17 cellular contexts compared by ENCODE assay signal in the genomic region with DNA sequence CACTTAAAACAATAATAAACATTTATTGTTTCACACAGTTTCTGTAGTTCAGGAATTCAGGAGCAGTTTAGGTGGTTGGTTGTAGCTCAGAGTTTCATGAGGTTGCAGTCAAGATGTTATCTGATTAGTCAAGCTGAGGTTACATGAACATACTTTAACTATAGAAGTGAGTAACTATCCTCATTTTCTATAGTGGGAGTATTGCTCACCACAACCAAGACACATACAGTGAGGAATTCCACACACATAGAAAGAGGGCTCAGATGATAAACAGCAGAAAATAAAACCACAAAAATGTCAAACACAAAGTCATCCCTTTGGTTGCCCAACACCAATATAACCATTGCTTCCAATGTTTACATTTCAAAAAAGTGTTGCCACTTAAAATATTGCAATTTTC. TPM values are rescaled to one million over a fixed set of nuclear protein-coding genes. Genes with fewer than 3 reads are reported as not detected.
DNase-seq lines count a peak whose midpoint lies in the region; ATAC-seq and TF ChIP-seq lines count a peak whose summit lies in the region.
"Had no signal": no experiment of that assay in that cellular context is flagged by ENCODE, and none has a peak within 500 bp of the region (broad histone marks: within the 10 kb centered on the region; RNA-seq: fewer than 3 reads in every experiment).

No MANE protein-coding gene starts in this region.

- no peak overlapping the region for H3K4ac ChIP-seq in mesenchymal stem cell (ENCODE audit: low read depth in 1 of 2, low read length in 2 of 2)

- no peaks in the 10 kb centered on the region for H3K36me3 ChIP-seq in mesenchymal stem cell (ENCODE audit: control insufficient read depth in 1 of 2, insufficient read depth in 2 of 2, low read depth in 1 of 2, low read length in 2 of 2)
- H3K36me3 ChIP-seq: thyroid gland had no signal

- H2BK120ac ChIP-seq in mesenchymal stem cell (ENCODE audit: low read depth, low read length): no peak overlapping the region

- H3K27ac ChIP-seq in mesenchymal stem cell (ENCODE audit: low read length, poor library complexity, severe bottlenecking): no peak overlapping the region
- H3K27ac ChIP-seq: thyroid gland, VCaP had no signal

- H3K79me1 ChIP-seq in mesenchymal stem cell (replicated peaks; ENCODE audit: low read length, poor library complexity, severe bottlenecking): no peaks in the 10 kb centered on the region

- H3K9ac ChIP-seq in mesenchymal stem cell (ENCODE audit: low read length): no peak overlapping the region

- no peak overlapping the region for H3K14ac ChIP-seq in mesenchymal stem cell (ENCODE audit: low read length in 2 of 2)

- H2AK5ac ChIP-seq in mesenchymal stem cell (ENCODE audit: low read length, severe bottlenecking): no peak overlapping the region

- H2BK5ac ChIP-seq in mesenchymal stem cell (ENCODE audit: low read depth, low read length, poor library complexity, severe bottlenecking): no peak overlapping the region

- H2BK15ac ChIP-seq in mesenchymal stem cell (ENCODE audit: low read depth, poor library complexity, severe bottlenecking): no peak overlapping the region

- H3K4me3 ChIP-seq in cardiac fibroblast (replicated peaks in 1 of 2; ENCODE audit: low read depth in 2 of 2, low read length in 2 of 2): no peak overlapping the region
- no peak overlapping the region for H3K4me3 ChIP-seq in mesenchymal stem cell (ENCODE audit: insufficient read depth in 1 of 2, low read depth in 1 of 2, low read length in 2 of 2)
- H3K4me3 ChIP-seq: lung, thyroid gland had no signal

- no peak overlapping the region for H4K8ac ChIP-seq in mesenchymal stem cell (ENCODE audit: low read length)

- TF ChIP-seq CTCF in cardiac fibroblast (IDR thresholded peaks at IDR 0.05; ENCODE audit: low read depth, low read length): no peak

- no peak for ATAC-seq in GM19324 (IDR thresholded peaks at IDR 0.05; ENCODE audit: low FRiP score, unreplicated experiment)
- ATAC-seq: activated CD8-positive, alpha-beta memory T cell treated with anti-CD3 and anti-CD28 coated beads, Interleukin-2, amount 10 ng/mL, durations not matched to agents 7 days and 5 days; natural killer cell had no signal

- no peak overlapping the region for H2BK12ac ChIP-seq in mesenchymal stem cell (ENCODE audit: low read length in 2 of 2)

- no peak overlapping the region for H3K4me2 ChIP-seq in mesenchymal stem cell (ENCODE audit: low read length, poor library complexity, severe bottlenecking)

- DNase-seq in GM04503 (ENCODE audit: low read depth) (peak; percentile 81), NCI-H226 (peak; percentile 93), cardiac fibroblast (ENCODE audit: low read depth in 2 of 2) (peak; percentile 37 to 59), mesenchymal stem cell (peak; percentile 67), SIG-M5 treated with dmso at 0.1 percent for 504 hours (lab: John Stamatoyannopoulos, UW; ENCODE audit: unreplicated experiment) (no peak)
- no peak for DNase-seq in stimulated activated CD4-positive, alpha-beta T cell treated with anti-CD3 and anti-CD28 coated beads, Interleukin-4, amount 100 ng/mL, for 4 hours
- DNase-seq: activated CD8-positive, alpha-beta memory T cell treated with anti-CD3 and anti-CD28 coated beads, Interleukin-2, amount 10 ng/mL, durations not matched to agents 7 days and 5 days; activated naive CD4-positive, alpha-beta T cell treated with anti-CD3 and anti-CD28 coated beads, Interleukin-2, amount 10 ng/mL, durations not matched to agents 7 days and 5 days; CD4-positive, alpha-beta memory T cell; GDM1; natural killer cell; NCI-H1048; NCI-H2171 treated with DMSO at 0.1 percent for 48 hours; thyroid gland had no signal

- H3K9me3 ChIP-seq in mesenchymal stem cell (ENCODE audit: control insufficient read depth, low read length): peaks cover 13% of the 10 kb centered on the region
- H3K9me3 ChIP-seq: thyroid gland had no signal

- H2AFZ ChIP-seq in mesenchymal stem cell (ENCODE audit: low read depth, low read length): no peak overlapping the region

- no peaks in the 10 kb centered on the region for H3K27me3 ChIP-seq in mesenchymal stem cell (ENCODE audit: control insufficient read depth in 1 of 2, insufficient read depth in 1 of 2, low read length in 2 of 2)
- H3K27me3 ChIP-seq: thyroid gland had no signal

- H3K18ac ChIP-seq in mesenchymal stem cell (ENCODE audit: low read depth in 1 of 2, low read length in 2 of 2): no peak overlapping the region

- no peak overlapping the region for H3K23ac ChIP-seq in mesenchymal stem cell (ENCODE audit: low read length in 2 of 2)

- no peak overlapping the region for H4K91ac ChIP-seq in mesenchymal stem cell (ENCODE audit: low read length)

- no peaks in the 10 kb centered on the region for H3K4me1 ChIP-seq in mesenchymal stem cell (ENCODE audit: control insufficient read depth, insufficient read depth, low read depth, low read length)
- H3K4me1 ChIP-seq: thyroid gland had no signal

RNA-seq across cellular contexts. Expression of a gene that starts 13.6 kb away (rescaled TPM):
- polyA plus RNA-seq in mesenchymal stem cell (2013, experiment 1 of 2): 0.01 TPM
- polyA plus RNA-seq in mesenchymal stem cell (2013, experiment 2 of 2): 0.01 TPM
- polyA plus RNA-seq: CD4-positive, alpha-beta memory T cell had no signal

RNA-seq across cellular contexts. Expression of a gene that starts 13.7 kb away (rescaled TPM):
- 18.1 TPM for polyA plus RNA-seq in mesenchymal stem cell (2013, experiment 1 of 2)
- polyA plus RNA-seq in mesenchymal stem cell (2013, experiment 2 of 2): 19.9 TPM

Comparison
In these comparisons a context has a peak if more than half of its experiments do, and no peak if none do; other contexts are left out.
1. DNase-seq: peak in GM04503 (single experiment), NCI-H226 (single experiment), cardiac fibroblast (2 of 2) and mesenchymal stem cell (single experiment); none in stimulated activated CD4-positive, alpha-beta T cell treated with anti-CD3 and anti-CD28 coated beads, Interleukin-4, amount 100 ng/mL, for 4 hours (0 of 2) and SIG-M5 treated with dmso at 0.1 percent for 504 hours (single experiment).